ENCODE assay signal across 2 cellular contexts in the genomic region with DNA sequence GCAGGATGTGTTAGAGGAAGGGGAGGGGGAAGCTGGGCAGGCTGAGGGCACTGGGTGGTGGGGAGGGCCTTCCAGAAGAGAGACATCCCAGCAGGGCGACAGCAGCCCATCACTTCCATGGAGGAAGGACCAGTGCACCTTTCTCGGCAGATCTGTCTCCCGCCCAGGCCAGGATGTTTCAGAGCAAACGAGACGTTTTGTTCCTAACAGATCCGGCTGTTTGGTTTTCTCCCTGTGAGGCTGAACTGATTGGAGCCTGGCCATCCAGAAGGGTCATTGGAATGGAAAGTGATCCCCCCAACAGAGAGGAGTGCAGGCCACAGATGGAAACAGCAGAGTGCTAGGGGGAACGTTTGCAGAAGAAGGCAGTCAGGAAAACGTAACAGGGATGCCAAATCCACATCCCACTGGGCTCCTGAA.
TF ChIP-seq lines count a peak whose summit lies in the region.

No MANE protein-coding gene starts in this region.

TF ChIP-seq in endothelial cell of umbilical vein, 7 proteins besides CTCF, POLR2A, EP300 and RAD21 (continued from another document):
- TF ChIP-seq GATA2 (IDR thresholded peaks at IDR 0.05; ENCODE audit: insufficient read depth, insufficient read length, low read depth, low read length): no peak
TF ChIP-seq in endothelial cell of umbilical vein: peak in this region for 0.

TF ChIP-seq in WTC11, 78 proteins besides CTCF, POLR2A, EP300 and RAD21 (continued from another document):
- no peak for TF ChIP-seq GRHL2 (CRISPR knock-in tag; IDR thresholded peaks at IDR 0.05; ENCODE audit: insufficient replicate concordance, severe bottlenecking)
- no peak for TF ChIP-seq TCF7 (CRISPR knock-in tag; IDR thresholded peaks at IDR 0.05; ENCODE audit: low read depth)
- TF ChIP-seq NFYB (CRISPR knock-in tag; conservative IDR thresholded peaks at IDR 0.05; ENCODE audit: low read depth): no peak
- no peak for TF ChIP-seq CREM (CRISPR knock-in tag; IDR thresholded peaks at IDR 0.05)
- TF ChIP-seq, protein P1, sequence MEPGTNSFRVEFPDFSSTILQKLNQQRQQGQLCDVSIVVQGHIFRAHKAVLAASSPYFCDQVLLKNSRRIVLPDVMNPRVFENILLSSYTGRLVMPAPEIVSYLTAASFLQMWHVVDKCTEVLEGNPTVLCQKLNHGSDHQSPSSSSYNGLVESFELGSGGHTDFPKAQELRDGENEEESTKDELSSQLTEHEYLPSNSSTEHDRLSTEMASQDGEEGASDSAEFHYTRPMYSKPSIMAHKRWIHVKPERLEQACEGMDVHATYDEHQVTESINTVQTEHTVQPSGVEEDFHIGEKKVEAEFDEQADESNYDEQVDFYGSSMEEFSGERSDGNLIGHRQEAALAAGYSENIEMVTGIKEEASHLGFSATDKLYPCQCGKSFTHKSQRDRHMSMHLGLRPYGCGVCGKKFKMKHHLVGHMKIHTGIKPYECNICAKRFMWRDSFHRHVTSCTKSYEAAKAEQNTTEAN (CRISPR knock-in tag; IDR thresholded peaks at IDR 0.05): no peak
- TF ChIP-seq ZNF138 (CRISPR knock-in tag; conservative IDR thresholded peaks at IDR 0.05): no peak
